In genomic region chr3:103600844-103601243, GRCh38 we compare ENCODE assay signal across 25 cellular contexts.
"Had no signal": no experiment of that assay in that cellular context is flagged by ENCODE, and none has a peak within 500 bp of the region (broad histone marks: within the 10 kb centered on the region; RNA-seq: fewer than 3 reads in every experiment).

No MANE protein-coding gene starts in this region.

- H3K27me3 ChIP-seq: colonic mucosa, dorsolateral prefrontal cortex, esophagus muscularis mucosa, esophagus squamous epithelium, foreskin keratinocyte, gastrocnemius medialis, gastroesophageal sphincter, heart left ventricle, heart right ventricle had no signal

- ATAC-seq: effector memory CD8-positive, alpha-beta T cell; esophagus mucosa; foreskin keratinocyte; gastrocnemius medialis; gastroesophageal sphincter; heart left ventricle; heart right ventricle had no signal

- DNase-seq: colonic mucosa; cortex of kidney; dermis blood vessel endothelial cell; dorsolateral prefrontal cortex; effector CD4-positive, alpha-beta T cell; effector CD8-positive, alpha-beta T cell; effector memory CD4-positive, alpha-beta T cell; effector memory CD8-positive, alpha-beta T cell; endodermal cell; erythroblast; esophagus squamous epithelium; foreskin fibroblast; foreskin keratinocyte; foreskin melanocyte; gastrocnemius medialis; glutamatergic neuron; head of caudate nucleus; heart left ventricle; heart right ventricle had no signal

- H3K9me3 Mint-ChIP-seq: endodermal cell had no signal

- H3K4me3 ChIP-seq: colonic mucosa, coronary artery, dorsolateral prefrontal cortex, esophagus muscularis mucosa, esophagus squamous epithelium, gastrocnemius medialis, gastroesophageal sphincter, heart left ventricle, heart right ventricle had no signal

- H3K4me1 ChIP-seq: colonic mucosa, esophagus muscularis mucosa, esophagus squamous epithelium, foreskin keratinocyte, gastrocnemius medialis, gastroesophageal sphincter, heart left ventricle, heart right ventricle had no signal

- H3K27ac Mint-ChIP-seq: dendritic cell treated with granulocyte-macrophage colony-stimulating factor and Interleukin-4, amounts not matched to agents 40 ng/mL and 50 ng/mL, for 4 days; effector memory CD8-positive, alpha-beta T cell; endodermal cell had no signal

- H3K27me3 Mint-ChIP-seq: dendritic cell treated with granulocyte-macrophage colony-stimulating factor and Interleukin-4, amounts not matched to agents 40 ng/mL and 50 ng/mL, for 4 days; effector memory CD8-positive, alpha-beta T cell had no signal

- H3K4me3 Mint-ChIP-seq: dendritic cell treated with granulocyte-macrophage colony-stimulating factor and Interleukin-4, amounts not matched to agents 40 ng/mL and 50 ng/mL, for 4 days; effector memory CD8-positive, alpha-beta T cell; endodermal cell had no signal

- H3K36me3 ChIP-seq: colonic mucosa, esophagus muscularis mucosa, esophagus squamous epithelium, gastrocnemius medialis, gastroesophageal sphincter, heart left ventricle, heart right ventricle had no signal

- H3K4me1 Mint-ChIP-seq: endodermal cell had no signal

- H3K27ac ChIP-seq: colonic mucosa, coronary artery, dorsolateral prefrontal cortex, epithelial cell of prostate, esophagus muscularis mucosa, esophagus squamous epithelium, foreskin keratinocyte, gastrocnemius medialis, gastroesophageal sphincter, heart left ventricle, heart right ventricle had no signal

- H3K9me3 ChIP-seq: colonic mucosa, esophagus muscularis mucosa, esophagus squamous epithelium, gastrocnemius medialis, gastroesophageal sphincter had no signal
